In genomic region chr20:6086868-6087267, GRCh38 we compare ENCODE assay signal across 31 cellular contexts. TPM values are rescaled to one million over a fixed set of nuclear protein-coding genes. Genes with fewer than 3 reads are reported as not detected.
"Had no signal": no experiment of that assay in that cellular context is flagged by ENCODE, and none has a peak within 500 bp of the region (broad histone marks: within the 10 kb centered on the region; RNA-seq: fewer than 3 reads in every experiment).

No MANE protein-coding gene starts in this region.

- H3K4me3 ChIP-seq: adrenal gland, body of pancreas, esophagus muscularis mucosa, testis, transverse colon had no signal

- H3K4me1 Mint-ChIP-seq: activated naive CD8-positive, alpha-beta T cell treated with anti-CD3 and anti-CD28 coated beads for 36 hours; mesothelial cell of epicardium; naive B cell had no signal

- H3K36me3 Mint-ChIP-seq: activated CD4-positive, alpha-beta memory T cell treated with anti-CD3 and anti-CD28 coated beads for 36 hours; activated naive CD8-positive, alpha-beta T cell treated with anti-CD3 and anti-CD28 coated beads for 36 hours; naive B cell had no signal

- H3K27ac Mint-ChIP-seq: activated CD4-positive, alpha-beta memory T cell treated with anti-CD3 and anti-CD28 coated beads for 36 hours; activated naive CD4-positive, alpha-beta T cell treated with anti-CD3 and anti-CD28 coated beads for 36 hours; activated naive CD8-positive, alpha-beta T cell treated with anti-CD3 and anti-CD28 coated beads for 36 hours; activated T-helper 1 cell treated with anti-CD3 and anti-CD28 coated beads, Interleukin-12 subunit alpha, Interleukin-12 subunit beta, Interleukin-2, Interleukin-4 antibody, amounts not matched to agents 30 ng/mL and 10 ng/mL and 1 ng/mL, durations not matched to agents 14 hours and 24 hours and 36 hours; effector memory CD8-positive, alpha-beta T cell; mesothelial cell of epicardium; naive B cell; nephron progenitor cell; T-helper 17 cell had no signal

- H3K4me1 ChIP-seq: body of pancreas, esophagus muscularis mucosa, testis, transverse colon had no signal

- H3K9me3 Mint-ChIP-seq: activated CD4-positive, alpha-beta memory T cell treated with anti-CD3 and anti-CD28 coated beads for 36 hours; activated naive CD8-positive, alpha-beta T cell treated with anti-CD3 and anti-CD28 coated beads for 36 hours; activated T-helper 1 cell treated with anti-CD3 and anti-CD28 coated beads, Interleukin-12 subunit alpha, Interleukin-12 subunit beta, Interleukin-2, Interleukin-4 antibody, amounts not matched to agents 30 ng/mL and 10 ng/mL and 1 ng/mL, durations not matched to agents 14 hours and 24 hours and 36 hours; effector memory CD8-positive, alpha-beta T cell; mesothelial cell of epicardium had no signal

- H3K27ac ChIP-seq: adrenal gland, body of pancreas, esophagus muscularis mucosa, testis, transverse colon, WERI-Rb-1 had no signal

- H3K4me3 Mint-ChIP-seq: activated CD4-positive, alpha-beta memory T cell treated with anti-CD3 and anti-CD28 coated beads for 36 hours; activated naive CD4-positive, alpha-beta T cell treated with anti-CD3 and anti-CD28 coated beads for 36 hours; activated naive CD8-positive, alpha-beta T cell treated with anti-CD3 and anti-CD28 coated beads for 36 hours; activated T-helper 1 cell treated with anti-CD3 and anti-CD28 coated beads, Interleukin-12 subunit alpha, Interleukin-12 subunit beta, Interleukin-2, Interleukin-4 antibody, amounts not matched to agents 30 ng/mL and 10 ng/mL and 1 ng/mL, durations not matched to agents 14 hours and 24 hours and 36 hours; effector memory CD8-positive, alpha-beta T cell; mesothelial cell of epicardium; naive B cell; nephron progenitor cell; T-helper 17 cell had no signal

- H3K36me3 ChIP-seq: esophagus muscularis mucosa, WERI-Rb-1 had no signal

- H3K27me3 ChIP-seq: adrenal gland, body of pancreas, testis, transverse colon had no signal

- ATAC-seq: activated CD4-positive, CD25-positive, alpha-beta regulatory T cell treated with anti-CD3 and anti-CD28 coated beads, Interleukin-2, amount 50 U/mL, for 24 hours; body of pancreas; effector memory CD8-positive, alpha-beta T cell; left cardiac atrium; right cardiac atrium; stimulated activated naive CD8-positive, alpha-beta T cell treated with anti-CD3 and anti-CD28 coated beads, Interleukin-15, Interleukin-2, amounts not matched to agents 100 U/mL and 50 U/mL, for 24 hours; T-helper 17 cell had no signal

- H3K9me3 ChIP-seq: adrenal gland, body of pancreas, esophagus muscularis mucosa, testis, transverse colon had no signal

- DNase-seq: activated CD4-positive, alpha-beta memory T cell treated with anti-CD3 and anti-CD28 coated beads for 36 hours; activated CD4-positive, alpha-beta T cell treated with anti-CD3 and anti-CD28 coated beads for 48 hours; activated CD8-positive, alpha-beta memory T cell treated with anti-CD3 and anti-CD28 coated beads, Interleukin-2, amount 50 U/mL, for 4 hours; activated effector memory CD4-positive, alpha-beta T cell treated with anti-CD3 and anti-CD28 coated beads, Interleukin-2, amount 50 U/mL, for 16 hours; activated naive CD4-positive, alpha-beta T cell treated with anti-CD3 and anti-CD28 coated beads for 36 hours; activated naive CD8-positive, alpha-beta T cell treated with anti-CD3 and anti-CD28 coated beads for 36 hours; activated T-cell treated with anti-CD3 and anti-CD28 coated beads, Interleukin-2, amount 50 U/mL, for 1 hour; adrenal gland; aorta; body of pancreas; cortex of kidney; effector memory CD8-positive, alpha-beta T cell; left cardiac atrium; naive B cell; nephron progenitor cell; nucleus accumbens; right cardiac atrium; stimulated activated CD4-positive, alpha-beta T cell treated with anti-CD3 and anti-CD28 coated beads, Interleukin-2, amount 100 ng/mL, for 48 hours; stimulated activated naive CD8-positive, alpha-beta T cell treated with anti-CD3 and anti-CD28 coated beads, Interleukin-15, Interleukin-2, amounts not matched to agents 100 U/mL and 50 U/mL, for 24 hours; T-helper 17 cell; T1000; testis; transverse colon; WERI-Rb-1 had no signal

RNA-seq across cellular contexts. Expression of gene LRRN4, which starts 33.0 kb away (rescaled TPM):
- total RNA-seq: activated CD4-positive, alpha-beta memory T cell treated with anti-CD3 and anti-CD28 coated beads for 36 hours; activated CD8-positive, alpha-beta memory T cell treated with anti-CD3 and anti-CD28 coated beads for 36 hours; activated naive CD4-positive, alpha-beta T cell treated with anti-CD3 and anti-CD28 coated beads for 36 hours; activated naive CD8-positive, alpha-beta T cell treated with anti-CD3 and anti-CD28 coated beads for 36 hours; activated T-helper 1 cell treated with anti-CD3 and anti-CD28 coated beads, Interleukin-12 subunit alpha, Interleukin-12 subunit beta, Interleukin-2, Interleukin-4 antibody, amounts not matched to agents 30 ng/mL and 10 ng/mL and 1 ng/mL, durations not matched to agents 14 hours and 24 hours and 36 hours; cerebellum; T-helper 17 cell had no signal

RNA-seq across cellular contexts. Expression of gene FERMT1, which starts 36.0 kb away (rescaled TPM):
- total RNA-seq: skeletal muscle tissue had no signal
